28 cellular contexts compared by ENCODE assay signal in the genomic region with DNA sequence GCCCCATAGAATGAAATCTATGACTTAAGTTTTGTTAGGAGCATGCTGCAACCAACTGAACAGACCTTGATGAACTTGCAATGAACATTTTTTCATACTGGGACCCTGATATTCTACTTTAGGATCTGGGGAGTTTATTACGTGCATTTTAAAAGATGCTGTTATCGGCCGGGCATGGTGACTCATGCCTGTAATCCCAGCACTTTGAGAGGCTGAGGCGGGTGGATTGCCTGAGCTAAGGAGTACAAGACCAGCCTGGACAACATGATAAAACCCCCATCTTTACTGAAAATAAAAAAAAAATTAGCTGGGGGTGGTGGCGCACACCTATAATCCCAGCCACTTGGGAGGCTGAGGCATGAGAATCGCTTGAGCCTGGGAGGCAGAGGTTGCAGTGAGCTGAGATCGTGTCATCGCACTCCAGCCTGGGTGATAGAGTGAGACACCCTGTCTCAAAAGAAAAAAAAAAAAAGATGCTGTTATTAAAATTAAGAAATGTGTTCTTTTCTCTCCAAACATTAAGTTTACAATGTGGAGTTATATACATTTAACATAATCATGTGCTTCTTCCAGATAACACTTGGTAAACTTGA.
"Had no signal": no experiment of that assay in that cellular context is flagged by ENCODE, and none has a peak within 500 bp of the region (broad histone marks: within the 10 kb centered on the region; RNA-seq: fewer than 3 reads in every experiment).

No MANE protein-coding gene starts in this region.

- H3K9me3 Mint-ChIP-seq: activated B cell treated with CpG ODN at 0.5 μM for 24 hours; activated CD4-positive, alpha-beta T cell treated with anti-CD3 and anti-CD28 coated beads, Interleukin-2, amount 10 ng/mL, durations not matched to agents 24 days and 14 days; activated T-cell treated with anti-CD3 and anti-CD28 coated beads, Interleukin-2, amount 50 U/mL, for 24 hours; activated T-helper 1 cell treated with anti-CD3 and anti-CD28 coated beads, Interleukin-12 subunit alpha, Interleukin-12 subunit beta, Interleukin-2, Interleukin-4 antibody, amounts not matched to agents 30 ng/mL and 10 ng/mL and 1 ng/mL, durations not matched to agents 14 hours and 24 hours and 36 hours; T-helper 1 cell treated with Interleukin-12 subunit alpha and Interleukin-12 subunit beta and Interleukin-4 antibody, amounts not matched to agents 30 μg/mL and 1 μg/mL, for 36 hours had no signal

- H3K4me1 Mint-ChIP-seq: activated CD8-positive, alpha-beta memory T cell treated with anti-CD3 and anti-CD28 coated beads, Interleukin-2, amount 10 ng/mL, durations not matched to agents 7 days and 5 days had no signal

- H3K4me2 ChIP-seq: KMS-11, SK-N-SH had no signal

- DNase-seq: activated B cell treated with CpG ODN at 0.5 μM for 24 hours; activated CD4-positive, alpha-beta T cell treated with anti-CD3 and anti-CD28 coated beads for 1 hour; activated CD4-positive, alpha-beta T cell treated with anti-CD3 and anti-CD28 coated beads, Interleukin-2, amount 10 ng/mL, durations not matched to agents 24 days and 14 days; activated CD4-positive, alpha-beta T cell treated with anti-CD3 and anti-CD28 coated beads, Interleukin-2, amount 50 U/mL, for 48 hours; activated CD8-positive, alpha-beta memory T cell treated with anti-CD3 and anti-CD28 coated beads, Interleukin-2, amount 10 ng/mL, durations not matched to agents 7 days and 5 days; activated effector memory CD4-positive, alpha-beta T cell treated with Interleukin-2 at 50 U/mL for 16 hours; activated naive CD4-positive, alpha-beta T cell treated with Interleukin-2 at 50 U/mL for 16 hours; activated T-cell treated with anti-CD3 and anti-CD28 coated beads, Interleukin-2, amount 50 U/mL, for 24 hours; NCI-H1048; NCI-H1417; NCI-H1930; NCI-H2107; NCI-H2171 treated with DMSO at 0.1 percent for 48 hours; NCI-H345; NCI-H510A; NCI-H526 treated with DMSO at 0.1 percent for 48 hours; NCI-H82; Peyer's patch; Right ventricle myocardium superior; SJCRH30; SK-N-SH; SW 1271 had no signal

- H3K36me3 ChIP-seq: SJCRH30 had no signal

- H3K4me3 Mint-ChIP-seq: activated B cell treated with CpG ODN at 0.5 μM for 24 hours; activated CD4-positive, alpha-beta T cell treated with anti-CD3 and anti-CD28 coated beads, Interleukin-2, amount 10 ng/mL, durations not matched to agents 24 days and 14 days; activated CD8-positive, alpha-beta memory T cell treated with anti-CD3 and anti-CD28 coated beads, Interleukin-2, amount 10 ng/mL, durations not matched to agents 7 days and 5 days; activated naive CD8-positive, alpha-beta T cell; activated T-cell treated with anti-CD3 and anti-CD28 coated beads, Interleukin-2, amount 50 U/mL, for 24 hours; activated T-helper 1 cell treated with anti-CD3 and anti-CD28 coated beads, Interleukin-12 subunit alpha, Interleukin-12 subunit beta, Interleukin-2, Interleukin-4 antibody, amounts not matched to agents 30 ng/mL and 10 ng/mL and 1 ng/mL, durations not matched to agents 14 hours and 24 hours and 36 hours; IgD-negative memory B cell; T-helper 1 cell treated with Interleukin-12 subunit alpha and Interleukin-12 subunit beta and Interleukin-4 antibody, amounts not matched to agents 30 μg/mL and 1 μg/mL, for 36 hours had no signal

- H3K27me3 ChIP-seq: Peyer's patch, SJCRH30 had no signal

- H3K4me3 ChIP-seq: Peyer's patch, SJCRH30 had no signal

- H3K9ac ChIP-seq: KMS-11, SK-N-SH had no signal

- H3K27ac ChIP-seq: KMS-11, Peyer's patch, RWPE1, SJCRH30 had no signal

- H3K27me3 Mint-ChIP-seq: activated B cell treated with CpG ODN at 0.5 μM for 24 hours; activated CD4-positive, alpha-beta T cell treated with anti-CD3 and anti-CD28 coated beads, Interleukin-2, amount 10 ng/mL, durations not matched to agents 24 days and 14 days; activated CD8-positive, alpha-beta memory T cell treated with anti-CD3 and anti-CD28 coated beads, Interleukin-2, amount 10 ng/mL, durations not matched to agents 7 days and 5 days; activated naive CD8-positive, alpha-beta T cell; activated T-cell treated with anti-CD3 and anti-CD28 coated beads, Interleukin-2, amount 50 U/mL, for 24 hours; IgD-negative memory B cell had no signal

- H3K4me1 ChIP-seq: SJCRH30 had no signal

- H3K27ac Mint-ChIP-seq: activated B cell treated with CpG ODN at 0.5 μM for 24 hours; activated CD4-positive, alpha-beta T cell treated with anti-CD3 and anti-CD28 coated beads, Interleukin-2, amount 10 ng/mL, durations not matched to agents 24 days and 14 days; activated CD8-positive, alpha-beta memory T cell treated with anti-CD3 and anti-CD28 coated beads, Interleukin-2, amount 10 ng/mL, durations not matched to agents 7 days and 5 days; activated naive CD8-positive, alpha-beta T cell; activated T-cell treated with anti-CD3 and anti-CD28 coated beads, Interleukin-2, amount 50 U/mL, for 24 hours; activated T-helper 1 cell treated with anti-CD3 and anti-CD28 coated beads, Interleukin-12 subunit alpha, Interleukin-12 subunit beta, Interleukin-2, Interleukin-4 antibody, amounts not matched to agents 30 ng/mL and 10 ng/mL and 1 ng/mL, durations not matched to agents 14 hours and 24 hours and 36 hours; IgD-negative memory B cell; T-helper 1 cell treated with Interleukin-12 subunit alpha and Interleukin-12 subunit beta and Interleukin-4 antibody, amounts not matched to agents 30 μg/mL and 1 μg/mL, for 36 hours had no signal
